ENCODE assay signal across 1 cellular context in genomic region chr11:45332486-45332934, GRCh38.
TF ChIP-seq lines count a peak whose summit lies in the region.

No MANE protein-coding gene starts in this region.

TF ChIP-seq in endothelial cell of umbilical vein, 7 proteins besides CTCF, POLR2A, EP300 and RAD21 (continued from another document):
- no peak for TF ChIP-seq JUN (IDR thresholded peaks at IDR 0.05; ENCODE audit: borderline replicate concordance, insufficient read depth, insufficient read length, low read depth)
- TF ChIP-seq FOS (IDR thresholded peaks at IDR 0.05; ENCODE audit: borderline replicate concordance, insufficient read depth, low read length), result no peak
- no peak for TF ChIP-seq MAX (IDR thresholded peaks at IDR 0.05; ENCODE audit: insufficient read depth, insufficient read length)
- no peak for TF ChIP-seq EZH2 (IDR thresholded peaks at IDR 0.05; ENCODE audit: borderline replicate concordance, low read depth, low read length, severe bottlenecking)
- TF ChIP-seq POLR2AphosphoS5 (IDR thresholded peaks at IDR 0.05; ENCODE audit: insufficient read depth, low read depth, low read length), result no peak
